24 cellular contexts compared by ENCODE assay signal in the genomic region with DNA sequence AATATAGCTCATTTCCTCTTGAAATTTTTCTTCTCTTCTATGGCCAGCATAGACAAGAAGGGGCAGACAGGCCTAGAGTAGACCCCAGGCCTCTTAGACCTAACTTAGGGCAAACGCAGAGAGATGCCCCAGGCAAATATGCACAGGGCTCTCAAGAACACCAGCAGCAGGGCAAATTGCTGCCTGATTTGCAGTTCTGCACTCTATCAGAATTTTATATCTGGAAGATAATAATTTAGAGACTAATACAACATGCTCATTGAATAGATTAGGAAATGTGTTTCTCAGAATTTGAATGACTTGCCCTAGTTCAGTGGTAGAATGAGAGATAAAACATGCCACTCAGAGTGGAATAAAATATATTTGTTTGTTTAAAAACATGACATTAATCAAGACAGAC.
DNase-seq lines count a peak whose midpoint lies in the region; TF ChIP-seq lines count a peak whose summit lies in the region.
"Had no signal": no experiment of that assay in that cellular context is flagged by ENCODE, and none has a peak within 500 bp of the region (broad histone marks: within the 10 kb centered on the region; RNA-seq: fewer than 3 reads in every experiment).

No MANE protein-coding gene starts in this region.

- H3K9me2 ChIP-seq in SK-N-SH: no peaks in the 10 kb centered on the region

- H3K27me3 ChIP-seq in BE2C (no peaks in the 10 kb centered on the region), SK-N-SH (ENCODE audit: insufficient read depth) (no peaks in the 10 kb centered on the region), vagina (no peaks in the 10 kb centered on the region)
- H3K27me3 ChIP-seq: BLaER1 had no signal

- TF ChIP-seq CTCF in BE2C (IDR thresholded peaks at IDR 0.05; ENCODE audit: low read depth, low read length): no peak
- TF ChIP-seq CTCF in SK-N-SH (IDR thresholded peaks at IDR 0.05): no peak
- no peak for TF ChIP-seq CTCF in nephron progenitor cell (IDR thresholded peaks at IDR 0.05)
- TF ChIP-seq CTCF in vagina (IDR thresholded peaks at IDR 0.05): no peak

- no peak overlapping the region for H3K27ac ChIP-seq in SK-N-SH (ENCODE audit: low read depth in 2 of 2, low read length in 1 of 2)
- H3K27ac ChIP-seq in vagina: no peak overlapping the region
- H3K27ac ChIP-seq: 22Rv1, A549, BLaER1 had no signal

- CTCF ChIA-PET in SK-N-SH (lab: Yijun Ruan, JAX): interaction anchor here (0.5 to 0.8 kb wide), 2 partner anchors 13 to 14 kb away, joined by 3 to 4 read pairs; no protein-coding TSS in a partner anchor

- H3K36me3 Mint-ChIP-seq in nephron progenitor cell (ENCODE audit: low read depth): no peaks in the 10 kb centered on the region
- H3K36me3 Mint-ChIP-seq: CD14-positive monocyte; CD4-positive, alpha-beta memory T cell; CD4-positive, CD25-positive, alpha-beta regulatory T cell; CD8-positive, alpha-beta memory T cell had no signal

- no peaks in the 10 kb centered on the region for H3K4me1 ChIP-seq in BE2C
- peaks cover 0 to 8% of the 10 kb centered on the region in 2 experiments; a peak in 2 of 4 replicates for H3K4me1 ChIP-seq in SK-N-SH (ENCODE audit: control insufficient read depth in 1 of 2, insufficient read depth in 2 of 2, low read depth in 1 of 2, low read length in 1 of 2)
- no peaks in the 10 kb centered on the region for H3K4me1 ChIP-seq in vagina
- H3K4me1 ChIP-seq: A549, BLaER1 had no signal

- no peak overlapping the region for H2AFZ ChIP-seq in SK-N-SH (ENCODE audit: low read depth)

- H3K27ac Mint-ChIP-seq in nephron progenitor cell: peak overlapping the region; percentile 33
- H3K27ac Mint-ChIP-seq: B cell; CD14-positive monocyte; CD4-positive, alpha-beta memory T cell; CD4-positive, CD25-positive, alpha-beta regulatory T cell; CD8-positive, alpha-beta memory T cell had no signal

- TF ChIP-seq EP300 in SK-N-SH (IDR thresholded peaks at IDR 0.05; ENCODE audit: borderline replicate concordance in 1 of 2, low read depth in 1 of 2, low read length in 1 of 2): peak in 1 of 2 experiments; percentile 73; a peak in 1 of 4 replicates

- H3K36me3 ChIP-seq in BE2C: no peaks in the 10 kb centered on the region
- no peaks in the 10 kb centered on the region for H3K36me3 ChIP-seq in SK-N-SH (replicated peaks in 1 of 2; ENCODE audit: control insufficient read depth in 1 of 2, insufficient read depth in 2 of 2, low read length in 1 of 2)
- no peaks in the 10 kb centered on the region for H3K36me3 ChIP-seq in vagina
- H3K36me3 ChIP-seq: BLaER1 had no signal

- POLR2A ChIA-PET in SK-N-SH (lab: Yijun Ruan, JAX): no interaction called here

- intact Hi-C loops in vagina (cut with DNase I): no loop called here

- H3F3A ChIP-seq in SK-N-SH (replicated peaks; ENCODE audit: insufficient read depth): no peaks in the 10 kb centered on the region

- H3K9me3 Mint-ChIP-seq in nephron progenitor cell: no peaks in the 10 kb centered on the region

- no peak overlapping the region for H3K4me3 Mint-ChIP-seq in nephron progenitor cell
- H3K4me3 Mint-ChIP-seq: B cell; CD14-positive monocyte; CD4-positive, alpha-beta memory T cell; CD4-positive, CD25-positive, alpha-beta regulatory T cell; CD8-positive, alpha-beta memory T cell had no signal

- H3K9me3 ChIP-seq in BE2C (no peaks in the 10 kb centered on the region), SK-N-SH (no peaks in the 10 kb centered on the region), vagina (no peaks in the 10 kb centered on the region)
- H3K9me3 ChIP-seq: A549, BLaER1 had no signal

- H3K4me3 ChIP-seq in BE2C (ENCODE audit: low read depth, low read length): no peak overlapping the region
- no peak overlapping the region for H3K4me3 ChIP-seq in SK-N-SH (ENCODE audit: low read depth in 2 of 2, low read length in 1 of 2)
- H3K4me3 ChIP-seq in vagina: no peak overlapping the region
- H3K4me3 ChIP-seq: A549, BLaER1, GM12878 had no signal

- H3K9ac ChIP-seq in SK-N-SH: no peak overlapping the region
- H3K9ac ChIP-seq: BLaER1 had no signal

- TF ChIP-seq POLR2A in vagina (IDR thresholded peaks at IDR 0.05): no peak

- TF ChIP-seq RAD21 in SK-N-SH (IDR thresholded peaks at IDR 0.05; ENCODE audit: low read length): no peak

- WGBS in SK-N-SH (ENCODE audit: low lambda C conversion rate): 77% methylated on average over 1 of the region's 1 CpG

- DNase-seq in BE2C (peak; percentile 6), SK-N-SH (peak; percentile 23), nephron progenitor cell (no peak), vagina (ENCODE audit: extremely low spot score in 2 of 2) (no peak)
- DNase-seq in NK-92 treated with Interleukin-12 subunit alpha and Interleukin-12 subunit beta, amount 100 ng/mL, for 24 hours (lab: John Stamatoyannopoulos, UW): no peak
- DNase-seq: AML-193; C1 segment of cervical spinal cord; CD4-positive, alpha-beta memory T cell; CD4-positive, CD25-positive, alpha-beta regulatory T cell; CD8-positive, alpha-beta memory T cell; COR-L47; DMS 273 treated with DMSO at 0.1 percent for 48 hours; DMS153; DMS53; DMS79; DND-41; EL; GDM1 had no signal

- H3K79me2 ChIP-seq in SK-N-SH (ENCODE audit: insufficient read depth): no peaks in the 10 kb centered on the region

- peaks cover 33% of the 10 kb centered on the region for H3K4me1 Mint-ChIP-seq in nephron progenitor cell
- H3K4me1 Mint-ChIP-seq: B cell; CD14-positive monocyte; CD4-positive, alpha-beta memory T cell; CD4-positive, CD25-positive, alpha-beta regulatory T cell; CD8-positive, alpha-beta memory T cell had no signal

- H4K20me1 ChIP-seq in SK-N-SH (ENCODE audit: insufficient read depth): no peaks in the 10 kb centered on the region
- H4K20me1 ChIP-seq: BLaER1 had no signal

- peaks cover 3% of the 10 kb centered on the region for H3K27me3 Mint-ChIP-seq in nephron progenitor cell (ENCODE audit: low read depth, poor library complexity)
- H3K27me3 Mint-ChIP-seq: B cell; CD4-positive, CD25-positive, alpha-beta regulatory T cell; CD8-positive, alpha-beta memory T cell had no signal

- H3K4me2 ChIP-seq in SK-N-SH: no peak overlapping the region
- H3K4me2 ChIP-seq: A549, BLaER1 had no signal

TF ChIP-seq in SK-N-SH, 30 proteins besides CTCF, POLR2A, EP300 and RAD21:
- TF ChIP-seq FOXM1 (IDR thresholded peaks at IDR 0.05; ENCODE audit: low read depth): no peak
- TF ChIP-seq MXI1 (IDR thresholded peaks at IDR 0.05; ENCODE audit: low read depth, low read length): peak; percentile 29; the same call in 1 of the 2 replicates
- TF ChIP-seq CHD2 (IDR thresholded peaks at IDR 0.05; ENCODE audit: low read length, partially characterized antibody): peak; percentile 9
TF ChIP-seq in SK-N-SH: peak in this region for 2.

Comparison
In these comparisons a context has a peak if more than half of its experiments do, and no peak if none do; other contexts are left out.
1. DNase-seq: peak in BE2C (single experiment) and SK-N-SH (single experiment); none in nephron progenitor cell (single experiment), vagina (0 of 2) and NK-92 treated with Interleukin-12 subunit alpha and Interleukin-12 subunit beta, amount 100 ng/mL, for 24 hours (single experiment).